Comparison of ENCODE assay signal across 1 cellular context in genomic region chr1:228082260-228082974, GRCh38.
TF ChIP-seq lines count a peak whose summit lies in the region.

Gene ARF1, plus strand, starts transcription at chr1:228082708. Its CDS starts 14,407 bp downstream, at chr1:228097115.

TF ChIP-seq in WTC11, 78 proteins besides CTCF, POLR2A, EP300 and RAD21 (continued from another document):
- no peak for TF ChIP-seq KAT7 (CRISPR knock-in tag; IDR thresholded peaks at IDR 0.05; ENCODE audit: borderline replicate concordance)
- 0 out of 2 replicates have a peak, but pooled peaks have one; percentile 14 for TF ChIP-seq MYBL2 (CRISPR knock-in tag; IDR thresholded peaks at IDR 0.05)
- TF ChIP-seq NR2C2 (CRISPR knock-in tag; IDR thresholded peaks at IDR 0.05) = no peak
- no peak for TF ChIP-seq ZNF232 (CRISPR knock-in tag; IDR thresholded peaks at IDR 0.05)
- TF ChIP-seq NFYB (CRISPR knock-in tag; conservative IDR thresholded peaks at IDR 0.05; ENCODE audit: low read depth) = no peak
- TF ChIP-seq MAX (CRISPR knock-in tag; IDR thresholded peaks at IDR 0.05) = peak; percentile 86
- no peak for TF ChIP-seq ZNF138 (CRISPR knock-in tag; conservative IDR thresholded peaks at IDR 0.05)
- TF ChIP-seq GTF2I (CRISPR knock-in tag; conservative IDR thresholded peaks at IDR 0.05) = peak; percentile 90
- TF ChIP-seq OVOL2 (CRISPR knock-in tag; IDR thresholded peaks at IDR 0.05; ENCODE audit: borderline replicate concordance) = no peak
- TF ChIP-seq ESRRA (CRISPR knock-in tag; IDR thresholded peaks at IDR 0.05; ENCODE audit: borderline replicate concordance) = no peak
- 0 out of 2 replicates have a peak, but pooled peaks have one; percentile 15 for TF ChIP-seq TEAD4 (CRISPR knock-in tag; IDR thresholded peaks at IDR 0.05)
- no peak for TF ChIP-seq GRHL2 (CRISPR knock-in tag; IDR thresholded peaks at IDR 0.05; ENCODE audit: insufficient replicate concordance, severe bottlenecking)
- TF ChIP-seq ATF3 (CRISPR knock-in tag; conservative IDR thresholded peaks at IDR 0.05) = no peak
- no peak for TF ChIP-seq PREB (CRISPR knock-in tag; IDR thresholded peaks at IDR 0.05; ENCODE audit: borderline replicate concordance)
- TF ChIP-seq PRDM15 (CRISPR knock-in tag; IDR thresholded peaks at IDR 0.05) = no peak
- TF ChIP-seq TCF7 (CRISPR knock-in tag; IDR thresholded peaks at IDR 0.05; ENCODE audit: low read depth) = 0 out of 2 replicates have a peak, but pooled peaks have one; percentile 4
- 0 out of 2 replicates have a peak, but pooled peaks have one; percentile 38 for TF ChIP-seq ZBTB43 (CRISPR knock-in tag; IDR thresholded peaks at IDR 0.05)
- TF ChIP-seq MLX (CRISPR knock-in tag; IDR thresholded peaks at IDR 0.05) = no peak
